In the genomic region with DNA sequence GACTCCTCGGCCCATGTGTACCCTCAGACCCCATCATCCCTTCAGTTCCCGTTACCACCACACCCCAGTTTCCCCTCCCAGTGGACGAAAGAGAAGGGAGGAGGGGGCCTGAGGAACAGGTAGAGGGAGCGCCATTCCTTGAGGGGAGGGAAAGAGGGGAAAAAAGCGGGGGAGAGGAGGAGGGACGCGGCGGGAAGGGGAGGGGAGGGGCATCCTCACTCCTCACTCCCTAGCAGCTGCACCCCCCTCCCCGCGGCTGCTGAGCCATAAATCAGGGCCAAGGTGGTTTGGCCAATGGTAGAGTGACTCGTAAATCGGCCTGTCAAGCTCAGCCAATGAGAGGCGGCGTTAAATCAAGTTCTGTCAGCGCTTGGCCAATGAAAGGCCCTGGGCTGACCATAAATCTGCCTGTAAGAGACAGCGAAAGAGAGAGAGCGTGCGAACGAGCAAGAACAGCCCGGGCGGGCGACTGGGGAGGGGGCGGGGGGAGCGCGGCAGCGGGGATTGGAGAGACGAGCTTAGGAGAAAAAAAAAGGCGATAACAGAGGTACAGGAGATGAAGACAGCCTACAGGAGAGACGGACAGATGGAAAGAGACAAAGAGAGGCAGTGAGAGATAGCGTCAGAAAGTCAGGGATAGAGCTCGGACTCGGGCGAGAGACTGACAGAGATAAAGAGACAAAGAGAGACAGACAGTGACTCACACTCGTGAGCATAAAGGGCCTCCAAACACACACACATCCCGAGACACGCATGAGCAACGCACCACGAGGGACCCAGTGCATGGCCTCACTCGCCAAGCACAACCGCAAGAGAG, we compare ENCODE assay signal across 8 cellular contexts. TPM values are rescaled to one million over a fixed set of nuclear protein-coding genes. Genes with fewer than 3 reads are reported as not detected.
DNase-seq lines count a peak whose midpoint lies in the region; ATAC-seq and TF ChIP-seq lines count a peak whose summit lies in the region.

No MANE protein-coding gene starts in this region.

- TF ChIP-seq CTCF in BJ (IDR thresholded peaks at IDR 0.05; ENCODE audit: insufficient read depth, low read depth, low read length) (no peak), coronary artery (IDR thresholded peaks at IDR 0.05) (no peak)

- H3K27ac ChIP-seq in coronary artery = peak overlapping the region; percentile 73 to 90

- CTCF ChIA-PET in BJ (lab: Yijun Ruan, JAX) = interaction anchor here (0.7 to 9.2 kb wide), 23 partner anchors 9 to 158 kb away, joined by 3 to 114 read pairs (median 5); a partner anchor contains a TSS

- H3K36me3 ChIP-seq in BJ (ENCODE audit: control insufficient read depth, insufficient read depth, low read length) = no peaks in the 10 kb centered on the region

- no peaks in the 10 kb centered on the region for H3K27me3 ChIP-seq in BJ (ENCODE audit: control insufficient read depth, insufficient read depth, low read length)

- ATAC-seq in GM19324 (IDR thresholded peaks at IDR 0.05; ENCODE audit: low FRiP score, unreplicated experiment) = peak; percentile 99
- ATAC-seq in HG03457 (IDR thresholded peaks at IDR 0.05; ENCODE audit: unreplicated experiment) = peak; percentile 94
- ATAC-seq in left lobe of liver = peak; percentile 89

- H3K4me3 ChIP-seq in BJ (ENCODE audit: low read depth, low read length) = peak overlapping the region; percentile 55
- peak overlapping the region; percentile 86 for H3K4me3 ChIP-seq in coronary artery

- DNase-seq in BJ (ENCODE audit: low read depth) = peak; percentile 93
- DNase-seq in NCI-H524 (lab: John Stamatoyannopoulos, UW) = peak; percentile 99
- DNase-seq in activated CD4-positive, alpha-beta T cell treated with anti-CD3 and anti-CD28 coated beads for 4 hours = peak; percentile 92 to 93
- DNase-seq in coronary artery (ENCODE audit: low spot score) = peak; percentile 98
- peak; percentile 97 for DNase-seq in left lobe of liver (ENCODE audit: low spot score)
- DNase-seq in stimulated activated CD4-positive, alpha-beta T cell treated with anti-CD3 and anti-CD28 coated beads, Interleukin-2, amount 100 ng/mL, for 24 hours = peak; percentile 88 to 92

- POLR2A ChIA-PET in BJ (lab: Charles Lee) = no interaction called here

RNA-seq across cellular contexts. Expression of a gene that starts 5.1 kb away (rescaled TPM):
- polyA plus RNA-seq in BJ (2011; rRNA removed) = not detected in 2 replicates
- not detected in 2 replicates for polyA minus RNA-seq in BJ (2011; rRNA and poly(A)+ RNA removed)
- not detected for total RNA-seq in left lobe of liver

RNA-seq across cellular contexts. Expression of a gene that starts 25.4 kb away (rescaled TPM):
- 0.92 and 0.96 TPM in 2 replicates for polyA plus RNA-seq in BJ (2011; rRNA removed)
- polyA minus RNA-seq in BJ (2011; rRNA and poly(A)+ RNA removed) = 1.1 and 1.2 TPM in 2 replicates
- 3.3 TPM for total RNA-seq in left lobe of liver

RNA-seq across cellular contexts. Expression of a gene that starts 34.2 kb away (rescaled TPM):
- 203 and 341 TPM in 2 replicates for polyA plus RNA-seq in BJ (2011; rRNA removed)
- 57.3 and 82.8 TPM in 2 replicates for polyA minus RNA-seq in BJ (2011; rRNA and poly(A)+ RNA removed)
- total RNA-seq in left lobe of liver = 71.7 TPM

RNA-seq across cellular contexts. Expression of a gene that starts 58.3 kb away (rescaled TPM):
- polyA plus RNA-seq in BJ (2011; rRNA removed) = 0.89 and 1.0 TPM in 2 replicates
- polyA minus RNA-seq in BJ (2011; rRNA and poly(A)+ RNA removed) = 0.51 and 1.00 TPM in 2 replicates
- total RNA-seq in left lobe of liver = 0.68 TPM

RNA-seq across cellular contexts. Expression of a gene that starts 59.9 kb away (rescaled TPM):
- polyA plus RNA-seq in BJ (2011; rRNA removed) = 170 and 375 TPM in 2 replicates
- polyA minus RNA-seq in BJ (2011; rRNA and poly(A)+ RNA removed) = 199 and 236 TPM in 2 replicates
- 29.2 TPM for total RNA-seq in left lobe of liver

Comparison
In these comparisons a context has a peak if more than half of its experiments do, and no peak if none do; other contexts are left out.
1. Peak in every context shown above with its lines: DNase-seq, ATAC-seq, H3K4me3 ChIP-seq and H3K27ac ChIP-seq.